Comparison of ENCODE assay signal across 1 cellular context in the genomic region with DNA sequence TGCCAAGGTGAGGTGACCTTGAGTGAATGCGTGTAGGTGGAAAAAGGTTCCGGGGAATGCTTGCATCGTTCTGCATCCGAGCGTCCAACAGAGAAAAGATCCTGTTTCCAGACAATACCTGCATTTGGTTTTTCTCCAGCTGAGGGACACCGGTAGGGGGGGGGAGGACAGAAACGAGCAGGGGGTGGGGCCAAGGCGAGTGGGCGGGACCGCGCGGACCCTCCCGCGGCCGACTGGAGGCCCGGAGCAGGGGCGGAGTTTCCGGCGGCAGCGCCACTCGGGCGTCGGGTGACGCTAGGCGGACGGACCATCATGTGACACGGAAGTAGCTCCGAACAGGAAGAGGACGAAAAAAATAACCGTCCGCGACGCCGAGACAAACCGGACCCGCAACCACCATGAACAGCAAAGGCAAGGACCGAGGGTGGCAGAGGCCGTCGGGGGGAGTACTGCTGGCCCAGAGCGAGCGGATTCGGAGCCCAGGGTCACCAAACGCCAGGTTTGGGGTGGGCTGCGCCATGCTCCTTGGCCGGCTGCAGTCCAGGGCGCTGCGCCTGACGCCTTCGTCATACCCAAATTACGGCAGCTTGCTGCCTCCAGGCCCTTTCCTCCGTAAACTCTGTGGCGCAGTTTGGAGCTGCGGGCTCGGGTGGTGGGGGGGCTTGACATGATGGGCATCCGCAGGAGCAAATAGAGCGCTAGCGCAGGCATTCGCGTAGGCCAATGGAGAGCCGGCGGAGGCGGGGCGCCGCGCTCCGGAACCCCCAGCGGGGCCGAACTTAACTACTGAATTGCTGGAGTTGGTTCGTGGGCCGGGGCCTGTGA.
TF ChIP-seq lines count a peak whose summit lies in the region.

A gene with protein sequence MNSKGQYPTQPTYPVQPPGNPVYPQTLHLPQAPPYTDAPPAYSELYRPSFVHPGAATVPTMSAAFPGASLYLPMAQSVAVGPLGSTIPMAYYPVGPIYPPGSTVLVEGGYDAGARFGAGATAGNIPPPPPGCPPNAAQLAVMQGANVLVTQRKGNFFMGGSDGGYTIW (plus strand): TSS at position 317 of the 825 bp plus-strand sequence. CDS start 82 bp downstream, at position 399.

TF ChIP-seq in HepG2, 621 proteins besides CTCF, POLR2A, EP300 and RAD21 (continued from another document and continues in another):
- TF ChIP-seq, protein P1, sequence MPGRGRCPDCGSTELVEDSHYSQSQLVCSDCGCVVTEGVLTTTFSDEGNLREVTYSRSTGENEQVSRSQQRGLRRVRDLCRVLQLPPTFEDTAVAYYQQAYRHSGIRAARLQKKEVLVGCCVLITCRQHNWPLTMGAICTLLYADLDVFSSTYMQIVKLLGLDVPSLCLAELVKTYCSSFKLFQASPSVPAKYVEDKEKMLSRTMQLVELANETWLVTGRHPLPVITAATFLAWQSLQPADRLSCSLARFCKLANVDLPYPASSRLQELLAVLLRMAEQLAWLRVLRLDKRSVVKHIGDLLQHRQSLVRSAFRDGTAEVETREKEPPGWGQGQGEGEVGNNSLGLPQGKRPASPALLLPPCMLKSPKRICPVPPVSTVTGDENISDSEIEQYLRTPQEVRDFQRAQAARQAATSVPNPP (CRISPR knock-in tag; IDR thresholded peaks at IDR 0.05): 0 out of 2 replicates have a peak, but pooled peaks have one; percentile 29
- TF ChIP-seq, protein P2, sequence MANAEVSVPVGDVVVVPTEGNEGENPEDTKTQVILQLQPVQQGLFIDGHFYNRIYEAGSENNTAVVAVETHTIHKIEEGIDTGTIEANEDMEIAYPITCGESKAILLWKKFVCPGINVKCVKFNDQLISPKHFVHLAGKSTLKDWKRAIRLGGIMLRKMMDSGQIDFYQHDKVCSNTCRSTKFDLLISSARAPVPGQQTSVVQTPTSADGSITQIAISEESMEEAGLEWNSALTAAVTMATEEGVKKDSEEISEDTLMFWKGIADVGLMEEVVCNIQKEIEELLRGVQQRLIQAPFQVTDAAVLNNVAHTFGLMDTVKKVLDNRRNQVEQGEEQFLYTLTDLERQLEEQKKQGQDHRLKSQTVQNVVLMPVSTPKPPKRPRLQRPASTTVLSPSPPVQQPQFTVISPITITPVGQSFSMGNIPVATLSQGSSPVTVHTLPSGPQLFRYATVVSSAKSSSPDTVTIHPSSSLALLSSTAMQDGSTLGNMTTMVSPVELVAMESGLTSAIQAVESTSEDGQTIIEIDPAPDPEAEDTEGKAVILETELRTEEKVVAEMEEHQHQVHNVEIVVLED (CRISPR knock-in tag; IDR thresholded peaks at IDR 0.05; ENCODE audit: borderline replicate concordance): peak; percentile 93
- TF ChIP-seq RNF2 (conservative IDR thresholded peaks at IDR 0.05; ENCODE audit: low read depth) (no peak), SNAI1 (CRISPR knock-in tag; IDR thresholded peaks at IDR 0.05; ENCODE audit: borderline replicate concordance) (no peak), NFYC (CRISPR knock-in tag; IDR thresholded peaks at IDR 0.05) (peak; percentile 96), KLF6 (CRISPR knock-in tag; IDR thresholded peaks at IDR 0.05) (0 out of 2 replicates have a peak, but pooled peaks have one; percentile 29), ZC3H4 (CRISPR knock-in tag; IDR thresholded peaks at IDR 0.05; ENCODE audit: borderline replicate concordance) (no peak), EZH2 (conservative IDR thresholded peaks at IDR 0.05; ENCODE audit: low read depth, low read length) (no peak), HIVEP1 (CRISPR knock-in tag; IDR thresholded peaks at IDR 0.05) (no peak), ZMYM2 (CRISPR knock-in tag; IDR thresholded peaks at IDR 0.05) (no peak), RELA (CRISPR knock-in tag; IDR thresholded peaks at IDR 0.05) (no peak), ZNF543 (CRISPR knock-in tag; IDR thresholded peaks at IDR 0.05) (peak; percentile 32; the same call in 1 of the 2 replicates), ZNF781 (CRISPR knock-in tag; IDR thresholded peaks at IDR 0.05; ENCODE audit: borderline replicate concordance, not compliant biosample characterization) (peak; percentile 37), ZFP36L1 (CRISPR knock-in tag; IDR thresholded peaks at IDR 0.05) (peak; percentile 36; the same call in 1 of the 2 replicates), ZNF850 (CRISPR knock-in tag; conservative IDR thresholded peaks at IDR 0.05) (no peak), ZNF101 (CRISPR knock-in tag; IDR thresholded peaks at IDR 0.05; ENCODE audit: borderline replicate concordance, low read depth) (no peak), SETDB1 (CRISPR knock-in tag; IDR thresholded peaks at IDR 0.05; ENCODE audit: borderline replicate concordance) (no peak), SALL2 (CRISPR knock-in tag; IDR thresholded peaks at IDR 0.05) (peak; percentile 89; the same call in 1 of the 2 replicates), HDAC6 (IDR thresholded peaks at IDR 0.05; ENCODE audit: low read depth, low read length) (no peak), ZNF484 (CRISPR knock-in tag; IDR thresholded peaks at IDR 0.05; ENCODE audit: borderline replicate concordance, low read depth) (no peak), ZNF761 (CRISPR knock-in tag; conservative IDR thresholded peaks at IDR 0.05) (no peak), RBAK (CRISPR knock-in tag; IDR thresholded peaks at IDR 0.05) (no peak), BORCS8-MEF2B (CRISPR knock-in tag; IDR thresholded peaks at IDR 0.05) (peak; percentile 22; the same call in 1 of the 2 replicates), ZFAT (CRISPR knock-in tag; conservative IDR thresholded peaks at IDR 0.05) (no peak), U2AF1 (optimal IDR thresholded peaks at IDR 0.05; ENCODE audit: low read depth, low read length) (peak; percentile 56), SAFB2 (CRISPR knock-in tag; IDR thresholded peaks at IDR 0.05; ENCODE audit: borderline replicate concordance, low read depth) (peak; percentile 25; the same call in 1 of the 2 replicates)
- TF ChIP-seq, protein P3, sequence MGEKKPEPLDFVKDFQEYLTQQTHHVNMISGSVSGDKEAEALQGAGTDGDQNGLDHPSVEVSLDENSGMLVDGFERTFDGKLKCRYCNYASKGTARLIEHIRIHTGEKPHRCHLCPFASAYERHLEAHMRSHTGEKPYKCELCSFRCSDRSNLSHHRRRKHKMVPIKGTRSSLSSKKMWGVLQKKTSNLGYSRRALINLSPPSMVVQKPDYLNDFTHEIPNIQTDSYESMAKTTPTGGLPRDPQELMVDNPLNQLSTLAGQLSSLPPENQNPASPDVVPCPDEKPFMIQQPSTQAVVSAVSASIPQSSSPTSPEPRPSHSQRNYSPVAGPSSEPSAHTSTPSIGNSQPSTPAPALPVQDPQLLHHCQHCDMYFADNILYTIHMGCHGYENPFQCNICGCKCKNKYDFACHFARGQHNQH (CRISPR knock-in tag; IDR thresholded peaks at IDR 0.05): no peak; the same call in 1 of the 2 replicates
- TF ChIP-seq, protein P4, sequence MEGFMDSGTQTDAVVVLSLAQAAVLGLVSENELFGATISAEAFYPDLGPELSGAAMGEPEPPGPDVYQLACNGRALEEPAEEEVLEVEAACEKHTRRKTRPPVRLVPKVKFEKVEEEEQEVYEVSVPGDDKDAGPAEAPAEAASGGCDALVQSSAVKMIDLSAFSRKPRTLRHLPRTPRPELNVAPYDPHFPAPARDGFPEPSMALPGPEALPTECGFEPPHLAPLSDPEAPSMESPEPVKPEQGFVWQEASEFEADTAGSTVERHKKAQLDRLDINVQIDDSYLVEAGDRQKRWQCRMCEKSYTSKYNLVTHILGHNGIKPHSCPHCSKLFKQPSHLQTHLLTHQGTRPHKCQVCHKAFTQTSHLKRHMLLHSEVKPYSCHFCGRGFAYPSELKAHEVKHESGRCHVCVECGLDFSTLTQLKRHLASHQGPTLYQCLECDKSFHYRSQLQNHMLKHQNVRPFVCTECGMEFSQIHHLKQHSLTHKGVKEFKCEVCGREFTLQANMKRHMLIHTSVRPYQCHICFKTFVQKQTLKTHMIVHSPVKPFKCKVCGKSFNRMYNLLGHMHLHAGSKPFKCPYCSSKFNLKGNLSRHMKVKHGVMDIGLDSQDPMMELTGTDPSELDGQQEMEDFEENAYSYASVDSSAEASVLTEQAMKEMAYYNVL (CRISPR knock-in tag; IDR thresholded peaks at IDR 0.05; ENCODE audit: borderline replicate concordance): no peak; the same call in 1 of the 2 replicates
- TF ChIP-seq, protein P5, sequence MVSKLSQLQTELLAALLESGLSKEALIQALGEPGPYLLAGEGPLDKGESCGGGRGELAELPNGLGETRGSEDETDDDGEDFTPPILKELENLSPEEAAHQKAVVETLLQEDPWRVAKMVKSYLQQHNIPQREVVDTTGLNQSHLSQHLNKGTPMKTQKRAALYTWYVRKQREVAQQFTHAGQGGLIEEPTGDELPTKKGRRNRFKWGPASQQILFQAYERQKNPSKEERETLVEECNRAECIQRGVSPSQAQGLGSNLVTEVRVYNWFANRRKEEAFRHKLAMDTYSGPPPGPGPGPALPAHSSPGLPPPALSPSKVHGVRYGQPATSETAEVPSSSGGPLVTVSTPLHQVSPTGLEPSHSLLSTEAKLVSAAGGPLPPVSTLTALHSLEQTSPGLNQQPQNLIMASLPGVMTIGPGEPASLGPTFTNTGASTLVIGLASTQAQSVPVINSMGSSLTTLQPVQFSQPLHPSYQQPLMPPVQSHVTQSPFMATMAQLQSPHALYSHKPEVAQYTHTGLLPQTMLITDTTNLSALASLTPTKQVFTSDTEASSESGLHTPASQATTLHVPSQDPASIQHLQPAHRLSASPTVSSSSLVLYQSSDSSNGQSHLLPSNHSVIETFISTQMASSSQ (IDR thresholded peaks at IDR 0.05; ENCODE audit: low read depth): no peak
- TF ChIP-seq, protein P5 (CRISPR knock-in tag; IDR thresholded peaks at IDR 0.05; ENCODE audit: borderline replicate concordance): no peak
- TF ChIP-seq, protein P6, sequence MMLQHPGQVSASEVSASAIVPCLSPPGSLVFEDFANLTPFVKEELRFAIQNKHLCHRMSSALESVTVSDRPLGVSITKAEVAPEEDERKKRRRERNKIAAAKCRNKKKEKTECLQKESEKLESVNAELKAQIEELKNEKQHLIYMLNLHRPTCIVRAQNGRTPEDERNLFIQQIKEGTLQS (CRISPR knock-in tag; IDR thresholded peaks at IDR 0.05): peak; percentile 29; the same call in 1 of the 2 replicates
- TF ChIP-seq, protein P7, sequence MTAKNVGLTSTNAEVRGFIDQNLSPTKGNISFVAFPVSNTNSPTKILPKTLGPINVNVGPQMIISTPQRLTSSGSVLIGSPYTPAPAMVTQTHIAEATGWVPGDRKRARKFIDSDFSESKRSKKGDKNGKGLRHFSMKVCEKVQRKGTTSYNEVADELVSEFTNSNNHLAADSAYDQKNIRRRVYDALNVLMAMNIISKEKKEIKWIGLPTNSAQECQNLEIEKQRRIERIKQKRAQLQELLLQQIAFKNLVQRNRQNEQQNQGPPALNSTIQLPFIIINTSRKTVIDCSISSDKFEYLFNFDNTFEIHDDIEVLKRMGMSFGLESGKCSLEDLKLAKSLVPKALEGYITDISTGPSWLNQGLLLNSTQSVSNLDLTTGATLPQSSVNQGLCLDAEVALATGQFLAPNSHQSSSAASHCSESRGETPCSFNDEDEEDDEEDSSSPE (CRISPR knock-in tag; IDR thresholded peaks at IDR 0.05): no peak; the same call in 1 of the 2 replicates
- TF ChIP-seq, protein P8, sequence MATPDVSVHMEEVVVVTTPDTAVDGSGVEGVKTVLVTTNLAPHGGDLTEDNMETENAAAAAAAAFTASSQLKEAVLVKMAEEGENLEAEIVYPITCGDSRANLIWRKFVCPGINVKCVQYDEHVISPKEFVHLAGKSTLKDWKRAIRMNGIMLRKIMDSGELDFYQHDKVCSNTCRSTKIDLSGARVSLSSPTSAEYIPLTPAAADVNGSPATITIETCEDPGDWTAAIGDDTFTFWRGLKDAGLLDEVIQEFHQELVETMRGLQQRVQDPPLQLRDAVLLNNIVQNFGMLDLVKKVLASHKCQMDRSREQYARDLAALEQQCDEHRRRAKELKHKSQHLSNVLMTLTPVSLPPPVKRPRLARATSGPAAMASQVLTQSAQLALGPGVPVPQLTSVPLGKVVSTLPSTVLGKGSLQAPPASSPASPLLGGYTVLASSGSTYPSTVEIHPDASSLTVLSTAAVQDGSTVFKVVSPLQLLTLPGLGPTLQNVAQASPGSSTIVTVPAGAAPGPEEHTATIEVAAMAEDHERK (CRISPR knock-in tag; IDR thresholded peaks at IDR 0.05; ENCODE audit: low read depth): peak; percentile 77
- TF ChIP-seq, protein P9, sequence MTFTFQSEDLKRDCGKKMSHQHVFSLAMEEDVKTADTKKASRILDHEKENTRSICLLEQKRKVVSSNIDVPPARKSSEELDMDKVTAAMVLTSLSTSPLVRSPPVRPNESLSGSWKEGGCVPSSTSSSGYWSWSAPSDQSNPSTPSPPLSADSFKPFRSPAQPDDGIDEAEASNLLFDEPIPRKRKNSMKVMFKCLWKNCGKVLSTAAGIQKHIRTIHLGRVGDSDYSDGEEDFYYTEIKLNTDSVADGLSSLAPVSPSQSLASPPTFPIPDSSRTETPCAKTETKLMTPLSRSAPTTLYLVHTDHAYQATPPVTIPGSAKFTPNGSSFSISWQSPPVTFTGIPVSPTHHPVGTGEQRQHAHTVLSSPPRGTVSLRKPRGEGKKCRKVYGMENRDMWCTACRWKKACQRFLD (CRISPR knock-in tag; IDR thresholded peaks at IDR 0.05; ENCODE audit: borderline replicate concordance): peak; percentile 74; the same call in 1 of the 2 replicates
- TF ChIP-seq, protein P10, sequence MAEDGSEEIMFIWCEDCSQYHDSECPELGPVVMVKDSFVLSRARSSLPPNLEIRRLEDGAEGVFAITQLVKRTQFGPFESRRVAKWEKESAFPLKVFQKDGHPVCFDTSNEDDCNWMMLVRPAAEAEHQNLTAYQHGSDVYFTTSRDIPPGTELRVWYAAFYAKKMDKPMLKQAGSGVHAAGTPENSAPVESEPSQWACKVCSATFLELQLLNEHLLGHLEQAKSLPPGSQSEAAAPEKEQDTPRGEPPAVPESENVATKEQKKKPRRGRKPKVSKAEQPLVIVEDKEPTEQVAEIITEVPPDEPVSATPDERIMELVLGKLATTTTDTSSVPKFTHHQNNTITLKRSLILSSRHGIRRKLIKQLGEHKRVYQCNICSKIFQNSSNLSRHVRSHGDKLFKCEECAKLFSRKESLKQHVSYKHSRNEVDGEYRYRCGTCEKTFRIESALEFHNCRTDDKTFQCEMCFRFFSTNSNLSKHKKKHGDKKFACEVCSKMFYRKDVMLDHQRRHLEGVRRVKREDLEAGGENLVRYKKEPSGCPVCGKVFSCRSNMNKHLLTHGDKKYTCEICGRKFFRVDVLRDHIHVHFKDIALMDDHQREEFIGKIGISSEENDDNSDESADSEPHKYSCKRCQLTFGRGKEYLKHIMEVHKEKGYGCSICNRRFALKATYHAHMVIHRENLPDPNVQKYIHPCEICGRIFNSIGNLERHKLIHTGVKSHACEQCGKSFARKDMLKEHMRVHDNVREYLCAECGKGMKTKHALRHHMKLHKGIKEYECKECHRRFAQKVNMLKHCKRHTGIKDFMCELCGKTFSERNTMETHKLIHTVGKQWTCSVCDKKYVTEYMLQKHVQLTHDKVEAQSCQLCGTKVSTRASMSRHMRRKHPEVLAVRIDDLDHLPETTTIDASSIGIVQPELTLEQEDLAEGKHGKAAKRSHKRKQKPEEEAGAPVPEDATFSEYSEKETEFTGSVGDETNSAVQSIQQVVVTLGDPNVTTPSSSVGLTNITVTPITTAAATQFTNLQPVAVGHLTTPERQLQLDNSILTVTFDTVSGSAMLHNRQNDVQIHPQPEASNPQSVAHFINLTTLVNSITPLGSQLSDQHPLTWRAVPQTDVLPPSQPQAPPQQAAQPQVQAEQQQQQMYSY (CRISPR knock-in tag; IDR thresholded peaks at IDR 0.05): peak; percentile 72
